Comparison of ENCODE assay signal across 23 cellular contexts in genomic region chr17:15092762-15093161, GRCh38.
DNase-seq lines count a peak whose midpoint lies in the region; ATAC-seq, FAIRE-seq and TF ChIP-seq lines count a peak whose summit lies in the region.
"Had no signal": no experiment of that assay in that cellular context is flagged by ENCODE, and none has a peak within 500 bp of the region (broad histone marks: within the 10 kb centered on the region; RNA-seq: fewer than 3 reads in every experiment).

No MANE protein-coding gene starts in this region.

- H3K4me1 ChIP-seq in A549: no peaks in the 10 kb centered on the region
- no peaks in the 10 kb centered on the region for H3K4me1 ChIP-seq in H9 (ENCODE audit: insufficient read depth, low read length)
- H3K4me1 ChIP-seq in heart left ventricle: peaks cover 0 to 22% (median 0%) of the 10 kb centered on the region in 12 donors
- H3K4me1 ChIP-seq: colonic mucosa, pancreas, vagina had no signal

- no peak overlapping the region for H3K9ac ChIP-seq in H9 (ENCODE audit: extremely low read depth, insufficient read length, low read length)

- no peaks in the 10 kb centered on the region for H3K27me3 Mint-ChIP-seq in H9 (ENCODE audit: low read depth)

- H2BK5ac ChIP-seq in H9 (ENCODE audit: insufficient read length, low read length): no peak overlapping the region

- no peaks in the 10 kb centered on the region for H3K79me1 ChIP-seq in H9 (ENCODE audit: insufficient read depth, low read depth, low read length, poor library complexity, severe bottlenecking)

- no peaks in the 10 kb centered on the region for H4K20me1 ChIP-seq in H9 (ENCODE audit: control insufficient read depth, insufficient read depth, insufficient read length)

- H3K4me1 Mint-ChIP-seq in H9: peaks cover 12 to 18% of the 10 kb centered on the region in 2 experiments
- H3K4me1 Mint-ChIP-seq: CD8-positive, alpha-beta memory T cell; immature natural killer cell had no signal

- H2BK12ac ChIP-seq in H9 (ENCODE audit: insufficient read length, low read depth, low read length): no peak overlapping the region

- no peak overlapping the region for H4K8ac ChIP-seq in H9 (replicated peaks; ENCODE audit: insufficient read length, low read depth, low read length)

- TF ChIP-seq RAD21 in A549 (conservative IDR thresholded peaks at IDR 0.05 in 1 of 2, IDR thresholded peaks at IDR 0.05 in 1 of 2): no peak

- no peak overlapping the region for H2BK120ac ChIP-seq in H9 (ENCODE audit: low read depth, low read length, poor library complexity, severe bottlenecking)

- no peak overlapping the region for H3K18ac ChIP-seq in H9 (ENCODE audit: insufficient read length, low read depth, low read length)

- H3K27ac ChIP-seq in A549 (no peak overlapping the region), H9 (ENCODE audit: insufficient read length, low read depth, low read length) (no peak overlapping the region), heart left ventricle (peak overlapping the region; percentile 37 to 88 (median 76))
- H3K27ac ChIP-seq: colonic mucosa, pancreas, PC-9, vagina had no signal

- no peak for TF ChIP-seq EP300 in A549 (IDR thresholded peaks at IDR 0.05)

- H3K27me3 ChIP-seq in H9 (ENCODE audit: insufficient read depth, low read length) (no peaks in the 10 kb centered on the region), heart left ventricle (no peaks in the 10 kb centered on the region)
- H3K27me3 ChIP-seq: colonic mucosa, pancreas, vagina had no signal

- H3K4me3 ChIP-seq in A549: no peak overlapping the region
- H3K4me3 ChIP-seq in astrocyte of the spinal cord (ENCODE audit: low read depth, low read length): no peak overlapping the region
- no peak overlapping the region for H3K4me3 ChIP-seq in heart left ventricle
- H3K4me3 ChIP-seq: colonic mucosa, GM12878, mucosa of descending colon, pancreas, PC-9, vagina had no signal

- H3K23me2 ChIP-seq in H9 (ENCODE audit: insufficient read length, low read depth, low read length, poor library complexity, severe bottlenecking): no peaks in the 10 kb centered on the region

- CTCF ChIA-PET in A549 (lab: Yijun Ruan, JAX): interaction anchor here (1.2 kb wide), 1 partner anchor 26 kb away, joined by 3 read pairs; no protein-coding TSS in a partner anchor

- no peak overlapping the region for H3K23ac ChIP-seq in H9 (ENCODE audit: insufficient read length, low read depth, low read length)

- H3K9me3 ChIP-seq in A549 (no peaks in the 10 kb centered on the region), H9 (ENCODE audit: control insufficient read depth, low read depth, low read length) (no peaks in the 10 kb centered on the region), heart left ventricle (peaks cover 0 to 15% (median 0%) of the 10 kb centered on the region in 12 donors)
- H3K9me3 ChIP-seq: colonic mucosa, mucosa of descending colon, pancreas, vagina had no signal

- no peak overlapping the region for H3K27ac Mint-ChIP-seq in H9
- H3K27ac Mint-ChIP-seq: CD8-positive, alpha-beta memory T cell; immature natural killer cell had no signal

- no peak overlapping the region for H3K14ac ChIP-seq in H9 (ENCODE audit: insufficient read depth, low read length)

- H3T11ph ChIP-seq in H9 (ENCODE audit: low read length): no peak overlapping the region

- 2% methylated on average over 7 of the region's 7 CpGs for WGBS in A549 (ENCODE audit: missing lambda C conversion rate)
- no CpG with 5 or more reads among the region's 7 CpGs for WGBS in H9 (ENCODE audit: extremely low coverage, insufficient read length, low lambda C conversion rate)
- 50 to 55% (median 54%) methylated on average over 7 of the region's 7 CpGs for WGBS in heart left ventricle, 4 donors

- no peak overlapping the region for H2BK15ac ChIP-seq in H9 (ENCODE audit: low read depth, low read length)

- no peak overlapping the region for H3K56ac ChIP-seq in H9 (ENCODE audit: insufficient read length, low read depth, low read length)

- no peak overlapping the region for H2AK5ac ChIP-seq in H9 (ENCODE audit: insufficient read length, low read length)

- H3K4me3 Mint-ChIP-seq in H9: no peak overlapping the region
- H3K4me3 Mint-ChIP-seq: CD8-positive, alpha-beta memory T cell; immature natural killer cell had no signal

- intact Hi-C loops in heart left ventricle (cut with DNase I): no loop called here

- no peak for TF ChIP-seq CTCF in A549 (IDR thresholded peaks at IDR 0.05)
- no peak for TF ChIP-seq CTCF in H9 (conservative IDR thresholded peaks at IDR 0.05)
- no peak for TF ChIP-seq CTCF in astrocyte of the spinal cord (IDR thresholded peaks at IDR 0.05; ENCODE audit: low read depth, low read length)
- no peak for TF ChIP-seq CTCF in heart left ventricle (IDR thresholded peaks at IDR 0.05)

- ATAC-seq in A549 (peak in 1 of 2 experiments; percentile 10; a peak in 1 of 6 replicates), heart left ventricle (peak in 2 of 4 donors; percentile 13 to 50), HG03175 (IDR thresholded peaks at IDR 0.05; ENCODE audit: unreplicated experiment) (no peak)
- ATAC-seq: GM12878, mucosa of descending colon, pancreas, SK-N-SH treated with all-trans-retinoic acid at 6 μM for 48 hours had no signal

- H3K4me2 ChIP-seq in A549 (no peak overlapping the region), H9 (ENCODE audit: insufficient read depth, insufficient read length, low read length) (no peak overlapping the region)
- H3K4me2 ChIP-seq: PC-9 had no signal

- TF ChIP-seq POLR2A in A549 (IDR thresholded peaks at IDR 0.05; ENCODE audit: low read length) (no peak), heart left ventricle (IDR thresholded peaks at IDR 0.05) (no peak)

- peak; percentile 61 for FAIRE-seq in A549 (lab: Jason Lieb, UNC)
- FAIRE-seq: G401.6, GM12878, pancreas had no signal

- H2AFZ ChIP-seq in H9 (ENCODE audit: low read length): no peak overlapping the region
- H2AFZ ChIP-seq: PC-9 had no signal

- no peaks in the 10 kb centered on the region for H3K9me3 Mint-ChIP-seq in H9

- POLR2A ChIA-PET in A549 (lab: Yijun Ruan, JAX): no interaction called here

- no peak overlapping the region for H4K91ac ChIP-seq in H9 (ENCODE audit: insufficient read length, low read depth, low read length)

- no peaks in the 10 kb centered on the region for H3K36me3 ChIP-seq in heart left ventricle
- H3K36me3 ChIP-seq: colonic mucosa, pancreas, vagina had no signal

- in situ Hi-C loops in astrocyte of the spinal cord (cut with HindIII; ENCODE audit: low sequenced_read_pairs): no loop called here

- no peaks in the 10 kb centered on the region for H3K79me2 ChIP-seq in H9 (ENCODE audit: insufficient read depth, low read length)

- DNase-seq in A549 (ENCODE audit: low read depth in 1 of 2, low spot score in 1 of 2) (no peak), H9 (no peak), astrocyte of the spinal cord (ENCODE audit: low read depth, low spot score) (peak; percentile 35), heart left ventricle (peak in 2 of 5 donors; percentile 33 to 54), DMS53 treated with DMSO at 0.1 percent for 48 hours (lab: John Stamatoyannopoulos, UW; ENCODE audit: unreplicated experiment) (no peak), cerebellar cortex (ENCODE audit: low spot score) (no peak), midbrain (lab: John Stamatoyannopoulos, UW) (no peak)
- DNase-seq: activated CD4-positive, alpha-beta T cell treated with anti-CD3 and anti-CD28 coated beads for 4 hours; activated gamma-delta T cell treated with Interleukin-2 at 50 U/mL for 16 hours; CD8-positive, alpha-beta memory T cell; colonic mucosa; immature natural killer cell; KBM-7; mucosa of descending colon; NCI-H1048; pancreas; PC-9; stimulated activated CD4-positive, alpha-beta T cell treated with anti-CD3 and anti-CD28 coated beads, Interleukin-4, amount 100 ng/mL, for 1 hour had no signal

- peak overlapping the region; percentile 26 for H2BK20ac ChIP-seq in H9 (ENCODE audit: low read depth, low read length, poor library complexity, severe bottlenecking)

- no peak overlapping the region for H4K5ac ChIP-seq in H9 (ENCODE audit: insufficient read length, low read depth, low read length)

- no peak overlapping the region for H3K4ac ChIP-seq in H9 (ENCODE audit: low read depth, low read length)

- peaks cover 0 to 1% (median 0%) of the 10 kb centered on the region in 3 experiments; a peak in 1 of 7 replicates for H3K36me3 Mint-ChIP-seq in H9 (ENCODE audit: insufficient read depth in 1 of 3, low read depth in 3 of 3)
- H3K36me3 Mint-ChIP-seq: immature natural killer cell had no signal

TF ChIP-seq in A549, 52 proteins besides CTCF, POLR2A, EP300 and RAD21:
- TF ChIP-seq MYC (IDR thresholded peaks at IDR 0.05; ENCODE audit: borderline replicate concordance, low read length): no peak
- TF ChIP-seq CEBPB (IDR thresholded peaks at IDR 0.05): no peak
- TF ChIP-seq MAZ (IDR thresholded peaks at IDR 0.05; ENCODE audit: borderline replicate concordance, low read depth, low read length): no peak

Comparison
In these comparisons a context has a peak if more than half of its experiments do, and no peak if none do; other contexts are left out.
1. H3K27ac ChIP-seq: peak in heart left ventricle (12 of 12); none in A549 (0 of 2) and H9 (single experiment).